ENCODE assay signal across 8 cellular contexts in genomic region chr19:10231624-10232228, GRCh38. TPM values are rescaled to one million over a fixed set of nuclear protein-coding genes. Genes with fewer than 3 reads are reported as not detected.
DNase-seq lines count a peak whose midpoint lies in the region; ATAC-seq and TF ChIP-seq lines count a peak whose summit lies in the region.

No MANE protein-coding gene starts in this region.

- H3K56ac ChIP-seq in H9 (ENCODE audit: insufficient read length, low read depth, low read length): no peak overlapping the region

- CTCF ChIA-PET in WTC11 (lab: Charles Lee): interaction anchor here (0.6 to 2.2 kb wide), 4 partner anchors 12 to 40 kb away, joined by 4 to 15 read pairs (median 8); no protein-coding TSS in a partner anchor

- ATAC-seq in WTC11 (no peak), right cardiac atrium (no peak), GM21737 (IDR thresholded peaks at IDR 0.05; ENCODE audit: unreplicated experiment) (no peak)

- no CpG with 5 or more reads among the region's 8 CpGs for WGBS in H9 (ENCODE audit: extremely low coverage, insufficient read length, low lambda C conversion rate)
- WGBS in right cardiac atrium: 76% methylated on average over 8 of the region's 8 CpGs
- WGBS in spleen, 5 donors: 74 to 84% (median 77%) methylated on average over 8 of the region's 8 CpGs

- peak overlapping the region; percentile 61 for H3K18ac ChIP-seq in H9 (ENCODE audit: insufficient read length, low read depth, low read length)

- no peak overlapping the region for H3K23ac ChIP-seq in H9 (ENCODE audit: insufficient read length, low read depth, low read length)

- H2BK12ac ChIP-seq in H9 (ENCODE audit: insufficient read length, low read depth, low read length): no peak overlapping the region

- no peak overlapping the region for H2AK5ac ChIP-seq in H9 (ENCODE audit: insufficient read length, low read length)

- DNase-seq in H9 (no peak), WTC11 (ENCODE audit: low spot score) (no peak), right cardiac atrium (no peak), spleen (no peak), GDM1 (lab: John Stamatoyannopoulos, UW) (no peak), NCI-H1436 (lab: John Stamatoyannopoulos, UW) (no peak), T1000 (lab: John Stamatoyannopoulos, UW) (no peak)

- no peak overlapping the region for H3T11ph ChIP-seq in H9 (ENCODE audit: low read length)

- no peak overlapping the region for H4K8ac ChIP-seq in H9 (replicated peaks; ENCODE audit: insufficient read length, low read depth, low read length)

- no peaks in the 10 kb centered on the region for H4K20me1 ChIP-seq in H9 (ENCODE audit: control insufficient read depth, insufficient read depth, insufficient read length)

- no peak overlapping the region for H2BK5ac ChIP-seq in H9 (ENCODE audit: insufficient read length, low read length)

- peak overlapping the region; percentile 91 for H4K5ac ChIP-seq in H9 (ENCODE audit: insufficient read length, low read depth, low read length)

- H3K4me3 ChIP-seq in right cardiac atrium (ENCODE audit: low read length) (peak overlapping the region; percentile 97), spleen (peak overlapping the region; percentile 74 to 94 (median 84))

- H3K79me1 ChIP-seq in H9 (ENCODE audit: insufficient read depth, low read depth, low read length, poor library complexity, severe bottlenecking): no peaks in the 10 kb centered on the region

- H3K27ac Mint-ChIP-seq in H9 (peak overlapping the region; percentile 76 to 91 (median 89); a peak in 6 of 7 replicates), WTC11 (peak overlapping the region; percentile 92)

- H3K36me3 ChIP-seq in spleen: no peaks in the 10 kb centered on the region

- H3K27me3 ChIP-seq in H9 (ENCODE audit: insufficient read depth, low read length) (no peaks in the 10 kb centered on the region), right cardiac atrium (ENCODE audit: control insufficient read depth, insufficient read depth) (no peaks in the 10 kb centered on the region), spleen (replicated peaks in 1 of 7) (peaks cover 0 to 18% (median 0%) of the 10 kb centered on the region in 7 donors)

- H3K36me3 Mint-ChIP-seq in H9 (ENCODE audit: insufficient read depth in 1 of 3, low read depth in 3 of 3): no peaks in the 10 kb centered on the region
- H3K36me3 Mint-ChIP-seq in WTC11: no peaks in the 10 kb centered on the region

- H3K9me3 Mint-ChIP-seq in H9 (no peaks in the 10 kb centered on the region; a peak in 1 of 5 replicates), WTC11 (no peaks in the 10 kb centered on the region)

- no peak overlapping the region for H3K27ac ChIP-seq in H9 (ENCODE audit: insufficient read length, low read depth, low read length)
- peak overlapping the region; percentile 56 for H3K27ac ChIP-seq in right cardiac atrium (ENCODE audit: low read length)
- peak overlapping the region in 7 of 8 donors; percentile 76 to 89 (median 85) for H3K27ac ChIP-seq in spleen

- POLR2A ChIA-PET in WTC11 (lab: Charles Lee): interaction anchor here (0.6 to 0.7 kb wide), 2 partner anchors 12 to 32 kb away, joined by 3 to 5 read pairs; no protein-coding TSS in a partner anchor

- H3K4ac ChIP-seq in H9 (ENCODE audit: low read depth, low read length): no peak overlapping the region; the same call in 1 of the 2 replicates

- H3K14ac ChIP-seq in H9 (ENCODE audit: insufficient read depth, low read length): no peak overlapping the region; the same call in 1 of the 2 replicates

- no peak for TF ChIP-seq POLR2A in spleen (IDR thresholded peaks at IDR 0.05)

- H3K23me2 ChIP-seq in H9 (ENCODE audit: insufficient read length, low read depth, low read length, poor library complexity, severe bottlenecking): peaks cover 13% of the 10 kb centered on the region

- H3K4me1 ChIP-seq in H9 (ENCODE audit: insufficient read depth, low read length): no peaks in the 10 kb centered on the region
- H3K4me1 ChIP-seq in right cardiac atrium (ENCODE audit: control insufficient read depth, insufficient read depth, low read length): peaks cover 3% of the 10 kb centered on the region
- peaks cover 20 to 69% (median 43%) of the 10 kb centered on the region in 6 donors for H3K4me1 ChIP-seq in spleen

- peak overlapping the region; percentile 71 for H3K9ac ChIP-seq in H9 (ENCODE audit: extremely low read depth, insufficient read length, low read length)

- peak overlapping the region; percentile 81 for H4K91ac ChIP-seq in H9 (ENCODE audit: insufficient read length, low read depth, low read length)

- no peak overlapping the region; the same call in 1 of the 2 replicates for H2BK15ac ChIP-seq in H9 (ENCODE audit: low read depth, low read length)

- TF ChIP-seq CTCF in H9 (conservative IDR thresholded peaks at IDR 0.05) (no peak), WTC11 (IDR thresholded peaks at IDR 0.05) (no peak), spleen (IDR thresholded peaks at IDR 0.05 in 8 of 11, conservative IDR thresholded peaks at IDR 0.05 in 3 of 11) (no peak)

- H2BK20ac ChIP-seq in H9 (ENCODE audit: low read depth, low read length, poor library complexity, severe bottlenecking): no peak overlapping the region

- H3K27me3 Mint-ChIP-seq in H9 (ENCODE audit: low read depth): no peaks in the 10 kb centered on the region; the same call in none of the 2 replicates
- H3K27me3 Mint-ChIP-seq in WTC11 (ENCODE audit: low read depth): no peaks in the 10 kb centered on the region; the same call in 1 of the 2 replicates

- H2AFZ ChIP-seq in H9 (ENCODE audit: low read length): no peak overlapping the region

- peak overlapping the region; percentile 49 for H3K4me2 ChIP-seq in H9 (ENCODE audit: insufficient read depth, insufficient read length, low read length)

- no peaks in the 10 kb centered on the region for H3K9me3 ChIP-seq in H9 (ENCODE audit: control insufficient read depth, low read depth, low read length)
- H3K9me3 ChIP-seq in right cardiac atrium (ENCODE audit: control insufficient read depth, low read length): no peaks in the 10 kb centered on the region
- no peaks in the 10 kb centered on the region for H3K9me3 ChIP-seq in spleen

- H2BK120ac ChIP-seq in H9 (ENCODE audit: low read depth, low read length, poor library complexity, severe bottlenecking): no peak overlapping the region

- H3K79me2 ChIP-seq in H9 (ENCODE audit: insufficient read depth, low read length): no peaks in the 10 kb centered on the region

- peak overlapping the region; percentile 72 to 84 for H3K4me3 Mint-ChIP-seq in H9
- peak overlapping the region; percentile 64 for H3K4me3 Mint-ChIP-seq in WTC11

- H3K4me1 Mint-ChIP-seq in H9 (peaks cover 8 to 16% of the 10 kb centered on the region in 2 experiments; a peak in 3 of 4 replicates), WTC11 (peaks cover 11% of the 10 kb centered on the region)

- intact Hi-C loops in right cardiac atrium (cut with DNase I): loop anchor here in 1 of 4 donors (10.0 kb wide), 1 partner anchor 127 kb away; the partner anchor contains the start of genes ANGPTL6 and PPAN
- intact Hi-C loops in spleen (cut with DNase I; ENCODE audit: low total_unique reads): no loop called here

TF ChIP-seq in WTC11, 78 proteins besides CTCF, POLR2A, EP300 and RAD21 (continues in another document):
- peak; percentile 83 for TF ChIP-seq ZNF121 (CRISPR knock-in tag; IDR thresholded peaks at IDR 0.05)
- no peak for TF ChIP-seq ERG (CRISPR knock-in tag; IDR thresholded peaks at IDR 0.05)
- TF ChIP-seq NR3C1 (CRISPR knock-in tag; conservative IDR thresholded peaks at IDR 0.05; ENCODE audit: low read depth): no peak
- TF ChIP-seq MYBL2 (CRISPR knock-in tag; IDR thresholded peaks at IDR 0.05): no peak
- no peak for TF ChIP-seq NFATC4 (CRISPR knock-in tag; IDR thresholded peaks at IDR 0.05)
- no peak for TF ChIP-seq ZNF423 (CRISPR knock-in tag; IDR thresholded peaks at IDR 0.05)

RNA-seq across cellular contexts. Expression of gene S1PR2, which starts 0.6 kb away (rescaled TPM):
- total RNA-seq in H9 (2021): 11.5 and 12.8 TPM in 2 replicates
- 12.9 to 13.6 TPM (median 13.2 TPM) in 3 replicates for total RNA-seq in WTC11 (2021)
- 10 to 100 TPM in 2 of 4 donors, 1 to 10 TPM in 2; 4.7 to 18.8 (median 9.5) TPM for total RNA-seq in right cardiac atrium
- polyA plus RNA-seq in right cardiac atrium: 3.5 TPM
- 1 to 10 TPM; 1.6 to 6.1 (median 3.6) TPM for total RNA-seq in spleen
- 1 to 10 TPM; 1.4 to 3.0 (median 1.8) TPM for polyA plus RNA-seq in spleen

RNA-seq across cellular contexts. Expression of gene MRPL4, which starts 20.3 kb away (rescaled TPM):
- 96.7 and 99.3 TPM in 2 replicates for total RNA-seq in H9 (2021)
- total RNA-seq in WTC11 (2021): 109 to 112 TPM (median 110 TPM) in 3 replicates
- total RNA-seq in right cardiac atrium: 10 to 100 TPM; 54.1 to 65.4 (median 60.5) TPM
- 66.6 TPM for polyA plus RNA-seq in right cardiac atrium
- 10 to 100 TPM; 32.7 to 52.3 (median 37.2) TPM for total RNA-seq in spleen
- polyA plus RNA-seq in spleen: 10 to 100 TPM; 31.5 to 60.5 (median 46.0) TPM

RNA-seq across cellular contexts. Expression of gene DNMT1, which starts 37.0 kb away (rescaled TPM):
- 206 and 227 TPM in 2 replicates for total RNA-seq in H9 (2021)
- total RNA-seq in WTC11 (2021): 174 to 210 TPM (median 191 TPM) in 3 replicates
- total RNA-seq in right cardiac atrium: 10 to 100 TPM; 21.0 to 37.2 (median 30.3) TPM
- polyA plus RNA-seq in right cardiac atrium: 19.3 TPM
- 100 to 1,000 TPM in 2 of 7 donors, 10 to 100 TPM in 5; 66.9 to 131 (median 77.2) TPM for total RNA-seq in spleen
- 10 to 100 TPM; 40.6 to 43.3 (median 41.1) TPM for polyA plus RNA-seq in spleen

RNA-seq across cellular contexts. Expression of gene ICAM1, which starts 39.2 kb away (rescaled TPM):
- total RNA-seq in H9 (2021) (2.1 and 2.3 TPM in 2 replicates), WTC11 (2021) (3.8 to 5.4 TPM (median 4.8 TPM) in 3 replicates), right cardiac atrium (10 to 100 TPM in 2 of 4 donors, 1 to 10 TPM in 2; 8.4 to 14.5 (median 9.9) TPM), spleen (100 to 1,000 TPM in 5 of 7 donors, 10 to 100 TPM in 2; 84.4 to 163 (median 116) TPM)
- polyA plus RNA-seq in right cardiac atrium (9.8 TPM), spleen (10 to 100 TPM; 12.8 to 22.2 (median 15.1) TPM)

RNA-seq across cellular contexts. Expression of gene ICAM4, which starts 55.0 kb away (rescaled TPM):
- total RNA-seq in H9 (2021) (1.1 TPM in 2 replicates), WTC11 (2021) (2.0 to 3.7 TPM (median 3.1 TPM) in 3 replicates), right cardiac atrium (under 1 TPM; 0.36 to 0.74 (median 0.52) TPM), spleen (1 to 10 TPM; 1.2 to 3.7 (median 1.6) TPM)
- polyA plus RNA-seq in right cardiac atrium (0.84 TPM), spleen (under 1 TPM; 0.48 to 0.57 (median 0.49) TPM)
